In genomic region chr2:99337931-99338580, GRCh38 we compare ENCODE assay signal across 8 cellular contexts. TPM values are rescaled to one million over a fixed set of nuclear protein-coding genes. Genes with fewer than 3 reads are reported as not detected.
DNase-seq lines count a peak whose midpoint lies in the region; ATAC-seq lines count a peak whose summit lies in the region.

No MANE protein-coding gene starts in this region.

- H3K36me3 ChIP-seq in SK-N-MC (ENCODE audit: insufficient read depth, low read length): peaks cover 4% of the 10 kb centered on the region; the same call in 1 of the 2 replicates

- intact Hi-C loops in right cardiac atrium (cut with DNase I): loop anchor here in 3 of 4 donors (5.0 to 10.0 kb wide), 4 partner anchors 149 to 157 kb away; partner anchors contain the start of genes MITD1 (in 2 of the 3), MRPL30 (in 2 of the 3) and REV1 (in 2 of the 3)

- H3K4me3 ChIP-seq in SK-N-MC: peak overlapping the region; percentile 90
- peak overlapping the region; percentile 83 for H3K4me3 ChIP-seq in right cardiac atrium (ENCODE audit: low read length)

- peak overlapping the region; percentile 80 for H3K9ac ChIP-seq in SK-N-MC (ENCODE audit: insufficient read length)

- H3K9me3 ChIP-seq in SK-N-MC (ENCODE audit: low read depth, low read length): no peaks in the 10 kb centered on the region
- H3K9me3 ChIP-seq in right cardiac atrium (ENCODE audit: control insufficient read depth, low read length): no peaks in the 10 kb centered on the region

- DNase-seq in NCI-H345 (lab: John Stamatoyannopoulos, UW): peak; percentile 9
- DNase-seq in NCI-H345 treated with DMSO at 0.1 percent for 48 hours (lab: John Stamatoyannopoulos, UW; ENCODE audit: unreplicated experiment): no peak
- no peak for DNase-seq in SK-N-MC (ENCODE audit: low read depth, low spot score)
- no peak for DNase-seq in right cardiac atrium
- DNase-seq in stimulated activated naive CD4-positive, alpha-beta T cell treated with Interleukin-2 at 50 U/mL for 16 hours (lab: John Stamatoyannopoulos, UW): peak; percentile 21
- no peak for DNase-seq in Ammon's horn (ENCODE audit: low spot score)

- H3K27me3 ChIP-seq in right cardiac atrium (ENCODE audit: control insufficient read depth, insufficient read depth): no peaks in the 10 kb centered on the region

- ATAC-seq in HG03095 (IDR thresholded peaks at IDR 0.05; ENCODE audit: unreplicated experiment) (peak; percentile 1), right cardiac atrium (no peak), HG03520 (IDR thresholded peaks at IDR 0.05; ENCODE audit: unreplicated experiment) (no peak)

- H3K27ac ChIP-seq in SK-N-MC: no peak overlapping the region
- peak overlapping the region; percentile 76 for H3K27ac ChIP-seq in right cardiac atrium (ENCODE audit: low read length)

- 3% methylated on average over 20 of the region's 20 CpGs for WGBS in right cardiac atrium

- H3K4me1 ChIP-seq in right cardiac atrium (ENCODE audit: control insufficient read depth, insufficient read depth, low read length): peaks cover 2% of the 10 kb centered on the region

RNA-seq across cellular contexts. Expression of gene EIF5B, which starts 0.9 kb away (rescaled TPM):
- total RNA-seq in right cardiac atrium: 10 to 100 TPM; 67.1 to 79.9 (median 71.9) TPM
- 71.6 TPM for polyA plus RNA-seq in right cardiac atrium

RNA-seq across cellular contexts. Expression of gene TXNDC9, which starts 1.9 kb away (rescaled TPM):
- 10 to 100 TPM; 18.7 to 22.4 (median 20.2) TPM for total RNA-seq in right cardiac atrium
- polyA plus RNA-seq in right cardiac atrium: 22.5 TPM

RNA-seq across cellular contexts. Expression of gene LYG1, which starts 37.1 kb away (rescaled TPM):
- total RNA-seq in right cardiac atrium: under 1 TPM in 3 of 4 donors, not detected in 1; 0.40 to 0.72 (median 0.65) TPM
- 0.84 TPM for polyA plus RNA-seq in right cardiac atrium

Comparison
In these comparisons a context has a peak if more than half of its experiments do, and no peak if none do; other contexts are left out.
1. DNase-seq: peak in NCI-H345 (single experiment) and stimulated activated naive CD4-positive, alpha-beta T cell treated with Interleukin-2 at 50 U/mL for 16 hours (single experiment); none in NCI-H345 treated with DMSO at 0.1 percent for 48 hours (single experiment), SK-N-MC (single experiment), right cardiac atrium (0 of 3) and Ammon's horn (single experiment).